In genomic region chr21:37267269-37268185, GRCh38 we compare ENCODE assay signal across 8 cellular contexts. TPM values are rescaled to one million over a fixed set of nuclear protein-coding genes. Genes with fewer than 3 reads are reported as not detected.
A peak's percentile ranks its signal among the peaks of the same experiment; 100 is the strongest.
DNase-seq lines count a peak whose midpoint lies in the region; ATAC-seq, FAIRE-seq and TF ChIP-seq lines count a peak whose summit lies in the region.

VPS26C (minus strand) TSS chr21:37267334; CDS start chr21:37267294, 40 bp downstream.

- peak within 1 kb of the TSS; percentile 92 for H3K14ac ChIP-seq in trophoblast cell (ENCODE audit: low read length)

- TF ChIP-seq CTCF in transverse colon (IDR thresholded peaks at IDR 0.05) = peak in 1 of 5 experiments; percentile 9

- H3K9me3 Mint-ChIP-seq in T-cell = no peaks in the 10 kb centered on the region

- peak within 1 kb of the TSS; percentile 94 to 95 for H3K27ac Mint-ChIP-seq in T-cell

- H3K4me2 ChIP-seq in trophoblast cell (ENCODE audit: low read length) = peak within 1 kb of the TSS; percentile 87

- peak within 1 kb of the TSS; percentile 96 for H3K18ac ChIP-seq in trophoblast cell (ENCODE audit: low read length)

- H3K79me1 ChIP-seq in trophoblast cell (ENCODE audit: low read length) = peaks cover 11% of the 10 kb centered on the region

- no peak within 1 kb of the TSS for H2AK5ac ChIP-seq in trophoblast cell (ENCODE audit: low read length)

- peaks cover 2 to 3% of the 10 kb centered on the region in 2 experiments for H3K4me1 ChIP-seq in trophoblast cell (ENCODE audit: control insufficient read depth in 1 of 2, insufficient read depth in 2 of 2, low read length in 2 of 2)
- peaks cover 5 to 26% (median 11%) of the 10 kb centered on the region in 4 donors for H3K4me1 ChIP-seq in transverse colon

- peak within 1 kb of the TSS; percentile 97 for H4K91ac ChIP-seq in trophoblast cell (ENCODE audit: low read depth, low read length)

- H3K9ac ChIP-seq in trophoblast cell (ENCODE audit: low read length) = peak within 1 kb of the TSS; percentile 95

- H3K79me2 ChIP-seq in trophoblast cell (ENCODE audit: control insufficient read depth, insufficient read depth, low read length, poor library complexity) = peaks cover 7% of the 10 kb centered on the region

- H3K4me1 Mint-ChIP-seq in T-cell = peaks cover 38 to 45% (median 45%) of the 10 kb centered on the region in 3 donors

- H2AFZ ChIP-seq in trophoblast cell (ENCODE audit: insufficient read depth, low read length, poor library complexity) = peak within 1 kb of the TSS; percentile 95

- peak within 1 kb of the TSS; percentile 91 to 98 (median 93) for H3K4me3 Mint-ChIP-seq in T-cell

- TF ChIP-seq POLR2A in GM12891 (IDR thresholded peaks at IDR 0.05; ENCODE audit: low read depth, low read length) = peak; percentile 94
- peak; percentile 95 for TF ChIP-seq POLR2A in transverse colon (IDR thresholded peaks at IDR 0.05)

- 0 to 1% (median 0%) methylated on average over 84 to 86 of the region's 86 CpGs for WGBS in adipose tissue, 3 donors
- no CpG with 5 or more reads among the region's 86 CpGs for WGBS in trophoblast cell (ENCODE audit: extremely low coverage, insufficient coverage, insufficient read length)
- 1% methylated on average over 84 of the region's 86 CpGs; no CpG with 5 or more reads in 1 of the 2 donors for WGBS in transverse colon (ENCODE audit: low coverage in 1 of 2), 2 donors

- H3K27me3 Mint-ChIP-seq in T-cell = no peaks in the 10 kb centered on the region

- in situ Hi-C loops in transverse colon (cut with MboI; ENCODE audit: low pct_ligation_motif_present in 1 of 4, low pct_unique_long_range_greater_than_20kb in 1 of 4, low sequenced_read_pairs in 3 of 4) = loop anchor here in 1 of 4 donors (25.0 kb wide), 1 partner anchor 220 kb away; no protein-coding TSS in a partner anchor

- H2BK12ac ChIP-seq in trophoblast cell (ENCODE audit: low read length) = no peak within 1 kb of the TSS

- H3K4me3 ChIP-seq in trophoblast cell (ENCODE audit: low read depth, low read length) (peak within 1 kb of the TSS; percentile 94), transverse colon (peak within 1 kb of the TSS; percentile 74 to 83 (median 75))

- CTCF ChIA-PET in T-cell (lab: Charles Lee) = interaction anchor here (0.5 to 1.2 kb wide), 5 partner anchors 98 to 296 kb away, joined by 3 to 7 read pairs (median 3); no protein-coding TSS in a partner anchor

- DNase-seq in GM12891 (ENCODE audit: insufficient read length, low spot score) = peak; percentile 88
- peak; percentile 95 for DNase-seq in NCI-H1436 treated with DMSO at 0.1 percent for 48 hours (lab: John Stamatoyannopoulos, UW)
- peak; percentile 94 to 98 (median 97) for DNase-seq in T-cell
- DNase-seq in cardiac septum (ENCODE audit: low spot score) = peak; percentile 99
- DNase-seq in trophoblast cell = peak; percentile 100
- peak; percentile 99 for DNase-seq in transverse colon

- H3K23ac ChIP-seq in trophoblast cell (ENCODE audit: low read length) = no peak within 1 kb of the TSS

- peak within 1 kb of the TSS; percentile 90 for H4K12ac ChIP-seq in trophoblast cell (ENCODE audit: low read depth, low read length)

- H3K27me3 ChIP-seq in trophoblast cell (ENCODE audit: insufficient read depth, low read length) (no peaks in the 10 kb centered on the region), transverse colon (no peaks in the 10 kb centered on the region)

- H3K36me3 Mint-ChIP-seq in T-cell = peaks cover 4% of the 10 kb centered on the region

- H4K8ac ChIP-seq in trophoblast cell (ENCODE audit: low read depth, low read length) = peak within 1 kb of the TSS; percentile 100

- peak within 1 kb of the TSS; percentile 97 for H2BK120ac ChIP-seq in trophoblast cell (ENCODE audit: insufficient read depth, low read length, poor library complexity)

- H3K36me3 ChIP-seq in trophoblast cell (ENCODE audit: control insufficient read depth in 1 of 2, insufficient read depth in 2 of 2, low read length in 2 of 2) (no peaks in the 10 kb centered on the region), transverse colon (no peaks in the 10 kb centered on the region)

- H2BK5ac ChIP-seq in trophoblast cell (ENCODE audit: low read depth, low read length, poor library complexity) = peak within 1 kb of the TSS; percentile 94

- H3K27ac ChIP-seq in adipose tissue (ENCODE audit: low read depth, low read length) (peak within 1 kb of the TSS; percentile 92), trophoblast cell (ENCODE audit: low read depth, low read length) (peak within 1 kb of the TSS; percentile 98), transverse colon (peak within 1 kb of the TSS; percentile 96 to 98 (median 98))

- intact Hi-C loops in cardiac septum (cut with DNase I) = loop anchor here (1.0 to 5.0 kb wide), 4 partner anchors 46 to 295 kb away; no protein-coding TSS in a partner anchor
- intact Hi-C loops in transverse colon (cut with DNase I; ENCODE audit: low total_unique reads) = loop anchor here (1.0 to 10.0 kb wide), 2 partner anchors 98 to 297 kb away; no protein-coding TSS in a partner anchor

- no peaks in the 10 kb centered on the region for H3K9me3 ChIP-seq in trophoblast cell (ENCODE audit: insufficient read depth, low read depth, low read length)
- H3K9me3 ChIP-seq in transverse colon = no peaks in the 10 kb centered on the region

- peak; percentile 47 for TF ChIP-seq EP300 in transverse colon (IDR thresholded peaks at IDR 0.05; ENCODE audit: low read depth)

- POLR2A ChIA-PET in T-cell (lab: Charles Lee) = interaction anchor here (0.6 to 1.9 kb wide), 4 partner anchors 10 to 147 kb away, joined by 3 to 10 read pairs (median 4); no protein-coding TSS in a partner anchor

- peak; percentile 100 for FAIRE-seq in GM12891 (lab: Jason Lieb, UNC)

- peak; percentile 94 for ATAC-seq in HG02840 (IDR thresholded peaks at IDR 0.05; ENCODE audit: low FRiP score, unreplicated experiment)
- ATAC-seq in T-cell (replicated peaks in 1 of 4) = peak; percentile 87 to 90 (median 89)

- peak within 1 kb of the TSS; percentile 85 for H3K4ac ChIP-seq in trophoblast cell (ENCODE audit: low read depth, low read length)

TF ChIP-seq in GM12891, 5 proteins besides CTCF, POLR2A, EP300 and RAD21:
- TF ChIP-seq TAF1 (IDR thresholded peaks at IDR 0.05; ENCODE audit: low read depth, low read length) (peak; percentile 68; the same call in 1 of the 2 replicates), POU2F2 (IDR thresholded peaks at IDR 0.05; ENCODE audit: low read depth, low read length) (no peak; the same call in 1 of the 2 replicates), POLR2AphosphoS5 (IDR thresholded peaks at IDR 0.05; ENCODE audit: low read depth, low read length) (peak; percentile 94), SPI1 (IDR thresholded peaks at IDR 0.05; ENCODE audit: low read depth, low read length) (peak; percentile 0; the same call in 1 of the 2 replicates), PAX5 (IDR thresholded peaks at IDR 0.05; ENCODE audit: insufficient read depth, low read length, severe bottlenecking) (no peak)

RNA-seq across cellular contexts. Expression of gene VPS26C, which starts in this region (rescaled TPM):
- polyA plus RNA-seq in GM12891 (2012; ENCODE audit: low read depth, missing spikeins) = 29.8 TPM
- 10 to 100 TPM; 47.8 to 62.7 (median 57.5) TPM for total RNA-seq in T-cell
- polyA plus RNA-seq in adipose tissue = 10 to 100 TPM; 16.7 to 32.5 (median 23.7) TPM
- 44.2 TPM for total RNA-seq in cardiac septum
- 25.5 and 26.0 TPM in 2 replicates for polyA plus RNA-seq in trophoblast cell (2013)
- 100 to 1,000 TPM in 2 of 4 donors, 10 to 100 TPM in 2; 86.5 to 146 (median 108) TPM for total RNA-seq in transverse colon

Comparison
In these comparisons a context has a peak if more than half of its experiments do, and no peak if none do; other contexts are left out.
1. Peak in every context shown above with its lines: DNase-seq, ATAC-seq, H3K4me3 ChIP-seq and H3K27ac ChIP-seq.